Comparison of ENCODE assay signal across 8 cellular contexts in the genomic region with DNA sequence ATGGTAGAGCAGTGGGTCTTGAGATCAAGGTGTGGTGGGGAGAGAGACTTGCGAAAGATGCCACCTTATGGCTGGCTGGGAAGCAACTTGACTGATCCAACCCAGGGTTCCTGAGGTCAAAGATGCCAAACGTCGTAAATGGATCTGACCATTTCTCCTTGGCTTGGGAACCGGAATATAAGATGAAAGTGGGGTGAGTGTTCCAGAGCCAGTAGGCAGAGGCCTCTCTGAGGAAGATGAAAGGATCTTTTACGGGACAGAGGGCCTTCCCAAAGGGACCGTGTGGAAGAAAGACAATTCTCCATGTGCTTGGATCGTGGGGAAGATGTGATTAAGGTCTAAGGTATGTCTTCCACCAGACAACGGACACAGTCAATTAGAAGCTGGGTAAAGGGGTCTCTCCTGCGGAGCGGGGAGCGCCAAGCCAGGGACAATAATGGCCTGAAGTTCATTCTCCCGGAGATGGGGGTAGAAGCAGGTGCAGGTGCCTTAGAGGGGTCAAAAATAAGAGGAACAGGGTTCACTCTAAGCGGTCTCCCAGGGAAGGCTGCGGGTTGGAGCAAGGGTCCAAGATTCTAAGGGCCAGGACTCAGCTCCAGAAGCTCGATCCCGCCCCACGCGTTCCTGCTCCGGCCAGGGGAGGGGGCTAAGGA. TPM values are rescaled to one million over a fixed set of nuclear protein-coding genes. Genes with fewer than 3 reads are reported as not detected.
DNase-seq lines count a peak whose midpoint lies in the region; ATAC-seq, FAIRE-seq and TF ChIP-seq lines count a peak whose summit lies in the region.

No MANE protein-coding gene starts in this region.

- peak; percentile 67 for FAIRE-seq in keratinocyte (lab: Jason Lieb, UNC)

- peak overlapping the region; percentile 99 for H3K4me2 ChIP-seq in keratinocyte (ENCODE audit: control insufficient read depth, extremely low read depth, insufficient read depth, low read depth, low read length)

- no peaks in the 10 kb centered on the region for H3K9me3 Mint-ChIP-seq in activated naive CD8-positive, alpha-beta T cell treated with anti-CD3 and anti-CD28 coated beads, Interleukin-2, amount 10 ng/mL, durations not matched to agents 7 days and 5 days

- H3K27me3 ChIP-seq in BE2C (no peaks in the 10 kb centered on the region), keratinocyte (ENCODE audit: control insufficient read depth, extremely low read depth, insufficient read depth, low read length) (no peaks in the 10 kb centered on the region)

- H2AFZ ChIP-seq in keratinocyte (ENCODE audit: control insufficient read depth, low read length) = peak overlapping the region; percentile 25

- H3K9ac ChIP-seq in keratinocyte (ENCODE audit: control insufficient read depth, extremely low read depth, insufficient read depth, low read length) = peak overlapping the region; percentile 87

- H3K4me1 ChIP-seq in BE2C = no peaks in the 10 kb centered on the region
- peaks cover 20% of the 10 kb centered on the region for H3K4me1 ChIP-seq in keratinocyte (ENCODE audit: control insufficient read depth, extremely low read depth, insufficient read depth, low read length)

- H3K36me3 ChIP-seq in BE2C (no peaks in the 10 kb centered on the region), keratinocyte (ENCODE audit: control insufficient read depth in 2 of 2, extremely low read depth in 1 of 2, insufficient read depth in 2 of 2, low read length in 2 of 2) (peaks cover 0 to 9% of the 10 kb centered on the region in 2 experiments)

- no peaks in the 10 kb centered on the region for H3K9me3 ChIP-seq in BE2C
- no peaks in the 10 kb centered on the region for H3K9me3 ChIP-seq in keratinocyte (ENCODE audit: control insufficient read depth, low read depth, low read length)

- peak overlapping the region; percentile 88 for H3K27ac Mint-ChIP-seq in activated naive CD8-positive, alpha-beta T cell treated with anti-CD3 and anti-CD28 coated beads, Interleukin-2, amount 10 ng/mL, durations not matched to agents 7 days and 5 days

- POLR2A ChIA-PET in activated naive CD8-positive, alpha-beta T cell treated with anti-CD3 and anti-CD28 coated beads, Interleukin-2, amount 10 ng/mL, durations not matched to agents 7 days and 5 days (lab: Charles Lee) = interaction anchor here (0.6 to 2.7 kb wide), 14 partner anchors 13 to 129 kb away, joined by 3 to 22 read pairs (median 5); a partner anchor contains a TSS

- DNase-seq in BE2C (no peak), keratinocyte (ENCODE audit: low read depth, low spot score) (no peak), COLO668 (lab: John Stamatoyannopoulos, UW; ENCODE audit: unreplicated experiment) (no peak)
- DNase-seq in activated naive CD8-positive, alpha-beta T cell treated with anti-CD3 and anti-CD28 coated beads, Interleukin-2, amount 10 ng/mL, durations not matched to agents 7 days and 5 days = no peak

- no peaks in the 10 kb centered on the region for H3K9me1 ChIP-seq in keratinocyte (ENCODE audit: control insufficient read depth, extremely low read depth, insufficient read depth, low read length)

- no peaks in the 10 kb centered on the region for H3K27me3 Mint-ChIP-seq in activated naive CD8-positive, alpha-beta T cell treated with anti-CD3 and anti-CD28 coated beads, Interleukin-2, amount 10 ng/mL, durations not matched to agents 7 days and 5 days

- peaks cover 53% of the 10 kb centered on the region for H3K79me2 ChIP-seq in keratinocyte (ENCODE audit: control insufficient read depth, insufficient read depth, low read length)

- dilution Hi-C loops in keratinocyte (cut with MboI; ENCODE audit: extremely low pct_ligation_motif_present, low sequenced_read_pairs) = no loop called here

- peaks cover 1% of the 10 kb centered on the region for H3K36me3 Mint-ChIP-seq in activated naive CD8-positive, alpha-beta T cell treated with anti-CD3 and anti-CD28 coated beads, Interleukin-2, amount 10 ng/mL, durations not matched to agents 7 days and 5 days

- peaks cover 3% of the 10 kb centered on the region for H4K20me1 ChIP-seq in keratinocyte (ENCODE audit: control insufficient read depth, extremely low read depth, insufficient read depth, low read length)

- H3K4me3 Mint-ChIP-seq in activated naive CD8-positive, alpha-beta T cell treated with anti-CD3 and anti-CD28 coated beads, Interleukin-2, amount 10 ng/mL, durations not matched to agents 7 days and 5 days = peak overlapping the region; percentile 91

- H3K4me1 Mint-ChIP-seq in activated naive CD8-positive, alpha-beta T cell treated with anti-CD3 and anti-CD28 coated beads, Interleukin-2, amount 10 ng/mL, durations not matched to agents 7 days and 5 days = peaks cover 28% of the 10 kb centered on the region

- H3K27ac ChIP-seq in keratinocyte (ENCODE audit: control insufficient read depth, insufficient read depth, low read length) = peak overlapping the region; percentile 87
- peak overlapping the region; percentile 61 for H3K27ac ChIP-seq in temporal lobe (ENCODE audit: low read depth, low read length)

- TF ChIP-seq CTCF in BE2C (IDR thresholded peaks at IDR 0.05; ENCODE audit: low read depth, low read length) = no peak
- TF ChIP-seq CTCF in keratinocyte (optimal IDR thresholded peaks at IDR 0.05 in 1 of 3, IDR thresholded peaks at IDR 0.05 in 1 of 3, conservative IDR thresholded peaks at IDR 0.05 in 1 of 3; ENCODE audit: extremely low read depth in 1 of 3, insufficient read depth in 2 of 3, low read length in 3 of 3) = peak in 1 of 3 experiments; percentile 43

- H3K4me3 ChIP-seq in BE2C (ENCODE audit: low read depth, low read length) (peak overlapping the region; percentile 73), keratinocyte (ENCODE audit: control insufficient read depth in 2 of 3, extremely low read depth in 1 of 3, insufficient read depth in 2 of 3, low read depth in 1 of 3, low read length in 3 of 3) (peak overlapping the region; percentile 61 to 88 (median 81))

- ATAC-seq in HG02938 (IDR thresholded peaks at IDR 0.05; ENCODE audit: unreplicated experiment) = peak; percentile 1
- ATAC-seq in activated naive CD8-positive, alpha-beta T cell treated with anti-CD3 and anti-CD28 coated beads, Interleukin-2, amount 10 ng/mL, durations not matched to agents 7 days and 5 days (ENCODE audit: low read depth) = no peak
- ATAC-seq in GM18498 (IDR thresholded peaks at IDR 0.05; ENCODE audit: unreplicated experiment) = no peak
- no peak for ATAC-seq in GM21423 (IDR thresholded peaks at IDR 0.05; ENCODE audit: unreplicated experiment)

RNA-seq across cellular contexts. Expression of a gene that starts 0.8 kb away (rescaled TPM):
- polyA plus RNA-seq in BE2C (2012; ENCODE audit: insufficient read depth, insufficient read length, low read depth) = 30.9 TPM
- total RNA-seq in activated naive CD8-positive, alpha-beta T cell treated with anti-CD3 and anti-CD28 coated beads, Interleukin-2, amount 10 ng/mL, durations not matched to agents 7 days and 5 days = 10 to 100 TPM; 37.7 to 38.2 TPM
- 30.6 to 44.3 TPM (median 32.2 TPM) in 3 replicates for polyA plus RNA-seq in keratinocyte
- 18.0 TPM for polyA plus RNA-seq in keratinocyte (2011; ENCODE audit: low read depth)
- polyA plus RNA-seq in keratinocyte (2011; cell fraction: cytosol; rRNA removed) = 30.5 and 40.9 TPM in 2 replicates
- polyA plus RNA-seq in keratinocyte (2011; cell fraction: nucleus; rRNA removed) = 54.7 and 71.5 TPM in 2 replicates
- polyA plus RNA-seq in keratinocyte (2012; ENCODE audit: low replicate concordance) = 27.7 and 31.6 TPM in 2 replicates
- 30.3 to 82.2 TPM (median 47.0 TPM) in 3 replicates for polyA minus RNA-seq in keratinocyte
- 51.0 TPM for polyA minus RNA-seq in keratinocyte (2011; cell fraction: cytosol; rRNA and poly(A)+ RNA removed)
- 21.5 and 22.6 TPM in 2 replicates for polyA minus RNA-seq in keratinocyte (2011; cell fraction: nucleus; rRNA and poly(A)+ RNA removed)
- total RNA-seq in temporal lobe = 35.7 TPM

RNA-seq across cellular contexts. Expression of a gene that starts 13.7 kb away (rescaled TPM):
- polyA plus RNA-seq in BE2C (2012; ENCODE audit: insufficient read depth, insufficient read length, low read depth) = 42.1 TPM
- 10 to 100 TPM; 40.0 to 41.2 TPM for total RNA-seq in activated naive CD8-positive, alpha-beta T cell treated with anti-CD3 and anti-CD28 coated beads, Interleukin-2, amount 10 ng/mL, durations not matched to agents 7 days and 5 days
- polyA plus RNA-seq in keratinocyte = 23.5 to 26.9 TPM (median 25.8 TPM) in 3 replicates
- polyA plus RNA-seq in keratinocyte (2011; ENCODE audit: low read depth) = 43.2 TPM
- polyA plus RNA-seq in keratinocyte (2011; cell fraction: cytosol; rRNA removed) = 20.9 and 25.2 TPM in 2 replicates
- 37.4 and 39.0 TPM in 2 replicates for polyA plus RNA-seq in keratinocyte (2011; cell fraction: nucleus; rRNA removed)
- polyA plus RNA-seq in keratinocyte (2012; ENCODE audit: low replicate concordance) = 41.1 and 68.2 TPM in 2 replicates
- 6.8 to 8.1 TPM (median 7.4 TPM) in 3 replicates for polyA minus RNA-seq in keratinocyte
- polyA minus RNA-seq in keratinocyte (2011; cell fraction: cytosol; rRNA and poly(A)+ RNA removed) = 7.1 TPM
- polyA minus RNA-seq in keratinocyte (2011; cell fraction: nucleus; rRNA and poly(A)+ RNA removed) = 3.7 and 5.3 TPM in 2 replicates
- 39.6 TPM for total RNA-seq in temporal lobe

RNA-seq across cellular contexts. Expression of a gene that starts 16.0 kb away (rescaled TPM):
- polyA plus RNA-seq in BE2C (2012; ENCODE audit: insufficient read depth, insufficient read length, low read depth) = not detected
- total RNA-seq in activated naive CD8-positive, alpha-beta T cell treated with anti-CD3 and anti-CD28 coated beads, Interleukin-2, amount 10 ng/mL, durations not matched to agents 7 days and 5 days = not detected
- 0.14 to 0.44 TPM (median 0.23 TPM) in 3 replicates for polyA plus RNA-seq in keratinocyte
- not detected for polyA plus RNA-seq in keratinocyte (2011; ENCODE audit: low read depth)
- polyA plus RNA-seq in keratinocyte (2011; cell fraction: cytosol; rRNA removed) = 0.12 and 0.17 TPM in 2 replicates
- 0.17 and 0.41 TPM in 2 replicates for polyA plus RNA-seq in keratinocyte (2011; cell fraction: nucleus; rRNA removed)
- 0.27 and 0.28 TPM in 2 replicates for polyA plus RNA-seq in keratinocyte (2012; ENCODE audit: low replicate concordance)
- polyA minus RNA-seq in keratinocyte = not detected in 3 replicates
- polyA minus RNA-seq in keratinocyte (2011; cell fraction: cytosol; rRNA and poly(A)+ RNA removed) = not detected
- 0.63 TPM in 1 of 2 replicates, not detected in the other for polyA minus RNA-seq in keratinocyte (2011; cell fraction: nucleus; rRNA and poly(A)+ RNA removed)
- total RNA-seq in temporal lobe = not detected

RNA-seq across cellular contexts. Expression of a gene that starts 24.0 kb away (rescaled TPM):
- 1.8 TPM for polyA plus RNA-seq in BE2C (2012; ENCODE audit: insufficient read depth, insufficient read length, low read depth)
- under 1 TPM; 0.30 to 0.57 TPM for total RNA-seq in activated naive CD8-positive, alpha-beta T cell treated with anti-CD3 and anti-CD28 coated beads, Interleukin-2, amount 10 ng/mL, durations not matched to agents 7 days and 5 days
- polyA plus RNA-seq in keratinocyte = 85.7 to 111 TPM (median 86.2 TPM) in 3 replicates
- 21.8 TPM for polyA plus RNA-seq in keratinocyte (2011; ENCODE audit: low read depth)
- 60.4 and 130 TPM in 2 replicates for polyA plus RNA-seq in keratinocyte (2011; cell fraction: cytosol; rRNA removed)
- polyA plus RNA-seq in keratinocyte (2011; cell fraction: nucleus; rRNA removed) = 100.0 and 127 TPM in 2 replicates
- polyA plus RNA-seq in keratinocyte (2012; ENCODE audit: low replicate concordance) = 93.4 and 183 TPM in 2 replicates
- 38.9 to 110 TPM (median 44.2 TPM) in 3 replicates for polyA minus RNA-seq in keratinocyte
- 177 TPM for polyA minus RNA-seq in keratinocyte (2011; cell fraction: cytosol; rRNA and poly(A)+ RNA removed)
- polyA minus RNA-seq in keratinocyte (2011; cell fraction: nucleus; rRNA and poly(A)+ RNA removed) = 83.3 and 86.1 TPM in 2 replicates
- 0.49 TPM for total RNA-seq in temporal lobe

RNA-seq across cellular contexts. Expression of a gene that starts 30.2 kb away (rescaled TPM):
- polyA plus RNA-seq in BE2C (2012; ENCODE audit: insufficient read depth, insufficient read length, low read depth) = 76.9 TPM
- 10 to 100 TPM; 50.2 TPM for total RNA-seq in activated naive CD8-positive, alpha-beta T cell treated with anti-CD3 and anti-CD28 coated beads, Interleukin-2, amount 10 ng/mL, durations not matched to agents 7 days and 5 days
- 57.8 to 71.5 TPM (median 63.0 TPM) in 3 replicates for polyA plus RNA-seq in keratinocyte
- 4.6 TPM for polyA plus RNA-seq in keratinocyte (2011; ENCODE audit: low read depth)
- polyA plus RNA-seq in keratinocyte (2011; cell fraction: cytosol; rRNA removed) = 34.9 and 50.7 TPM in 2 replicates
- polyA plus RNA-seq in keratinocyte (2011; cell fraction: nucleus; rRNA removed) = 59.1 and 75.4 TPM in 2 replicates
- polyA plus RNA-seq in keratinocyte (2012; ENCODE audit: low replicate concordance) = 32.9 and 34.3 TPM in 2 replicates
- 56.7 to 87.7 TPM (median 77.3 TPM) in 3 replicates for polyA minus RNA-seq in keratinocyte
- polyA minus RNA-seq in keratinocyte (2011; cell fraction: cytosol; rRNA and poly(A)+ RNA removed) = 35.3 TPM
- 21.5 and 22.4 TPM in 2 replicates for polyA minus RNA-seq in keratinocyte (2011; cell fraction: nucleus; rRNA and poly(A)+ RNA removed)
- 28.5 TPM for total RNA-seq in temporal lobe
